In genomic region chr2:198968585-198968984, GRCh38 we compare ENCODE assay signal across 26 cellular contexts.
"Had no signal": no experiment of that assay in that cellular context is flagged by ENCODE, and none has a peak within 500 bp of the region (broad histone marks: within the 10 kb centered on the region; RNA-seq: fewer than 3 reads in every experiment).

No MANE protein-coding gene starts in this region.

- H3K4me1 Mint-ChIP-seq: natural killer cell; neural crest cell; stimulated activated memory B cell treated with anti-CD40 and anti-IgM and Interleukin-4, amounts not matched to agents 10 μg/mL and 1 μg/mL and 100 μg/mL, for 72 hours had no signal

- H3K36me3 ChIP-seq: gastrocnemius medialis, left lung, neutrophil, suprapubic skin, vagina had no signal

- H3K27me3 ChIP-seq: gastrocnemius medialis, left lung, neutrophil, suprapubic skin, vagina had no signal

- DNase-seq: cerebellar nuclear complex; dorsolateral prefrontal cortex; effector CD4-positive, alpha-beta T cell; endodermal cell; foreskin fibroblast; gastrocnemius medialis; head of caudate nucleus; kidney; left lung; mesenchymal stem cell; midbrain; natural killer cell; stimulated activated CD4-positive, alpha-beta T cell treated with anti-CD3 and anti-CD28 coated beads, Interleukin-2, amount 100 ng/mL, for 24 hours; stimulated activated CD4-positive, alpha-beta T cell treated with anti-CD3 and anti-CD28 coated beads, Interleukin-4, amount 100 ng/mL, for 24 hours; trophoblast cell had no signal

- H2AFZ ChIP-seq: parathyroid adenoma had no signal

- H3K9me3 ChIP-seq: gastrocnemius medialis, neutrophil, suprapubic skin, vagina had no signal

- H3K4me1 ChIP-seq: gastrocnemius medialis, left lung, parathyroid adenoma, suprapubic skin, vagina had no signal

- ATAC-seq: esophagus mucosa; gastrocnemius medialis; left lung; natural killer cell; sciatic nerve; stimulated activated memory B cell treated with anti-CD40 and anti-IgM and Interleukin-4, amounts not matched to agents 10 μg/mL and 1 μg/mL and 100 μg/mL, for 72 hours had no signal

- H3K27me3 Mint-ChIP-seq: progenitor cell of endocrine pancreas; stimulated activated memory B cell treated with anti-CD40 and anti-IgM and Interleukin-4, amounts not matched to agents 10 μg/mL and 1 μg/mL and 100 μg/mL, for 72 hours; stimulated activated naive CD8-positive, alpha-beta T cell treated with anti-CD3 and anti-CD28 coated beads, Interleukin-15, Interleukin-2, amounts not matched to agents 100 ng/mL and 50 ng/mL, for 24 hours had no signal

- H3K27ac ChIP-seq: dorsolateral prefrontal cortex, epithelial cell of prostate, gastrocnemius medialis, left lung, neutrophil, parathyroid adenoma, suprapubic skin, vagina had no signal

- H3K4me3 Mint-ChIP-seq: endodermal cell; natural killer cell; neural crest cell; stimulated activated memory B cell treated with anti-CD40 and anti-IgM and Interleukin-4, amounts not matched to agents 10 μg/mL and 1 μg/mL and 100 μg/mL, for 72 hours; stimulated activated naive CD8-positive, alpha-beta T cell treated with anti-CD3 and anti-CD28 coated beads, Interleukin-15, Interleukin-2, amounts not matched to agents 100 ng/mL and 50 ng/mL, for 24 hours had no signal

- H3K79me2 ChIP-seq: parathyroid adenoma had no signal

- H3K27ac Mint-ChIP-seq: endodermal cell; natural killer cell; progenitor cell of endocrine pancreas; stimulated activated memory B cell treated with anti-CD40 and anti-IgM and Interleukin-4, amounts not matched to agents 10 μg/mL and 1 μg/mL and 100 μg/mL, for 72 hours; stimulated activated naive CD8-positive, alpha-beta T cell treated with anti-CD3 and anti-CD28 coated beads, Interleukin-15, Interleukin-2, amounts not matched to agents 100 ng/mL and 50 ng/mL, for 24 hours had no signal

- H3K36me3 Mint-ChIP-seq: natural killer cell; stimulated activated memory B cell treated with anti-CD40 and anti-IgM and Interleukin-4, amounts not matched to agents 10 μg/mL and 1 μg/mL and 100 μg/mL, for 72 hours had no signal

- H3K9me3 Mint-ChIP-seq: endodermal cell had no signal

- H3K4me3 ChIP-seq: dorsolateral prefrontal cortex, gastrocnemius medialis, left lung, suprapubic skin, vagina had no signal
